11 cellular contexts compared by ENCODE assay signal in the genomic region with DNA sequence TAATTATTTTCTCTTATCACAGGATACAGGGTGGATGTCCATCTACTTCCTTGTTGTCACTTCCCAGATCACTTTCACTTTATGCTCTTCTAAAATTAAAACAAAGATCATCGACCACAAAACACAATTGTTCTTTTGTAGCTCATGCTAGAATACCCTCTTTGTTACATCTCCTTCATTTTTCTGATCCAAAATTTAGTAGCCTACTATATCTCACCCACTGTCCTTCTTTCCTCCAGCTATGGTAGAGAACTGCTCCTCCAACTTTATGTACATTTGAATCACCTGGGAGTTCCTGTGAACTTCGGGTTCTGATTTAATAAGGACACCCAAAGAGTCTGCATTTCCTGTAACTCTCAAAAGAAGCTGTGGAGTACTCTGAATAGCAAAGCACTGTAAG. TPM values are rescaled to one million over a fixed set of nuclear protein-coding genes. Genes with fewer than 3 reads are reported as not detected.
DNase-seq lines count a peak whose midpoint lies in the region; ATAC-seq, FAIRE-seq and TF ChIP-seq lines count a peak whose summit lies in the region.
"Had no signal": no experiment of that assay in that cellular context is flagged by ENCODE, and none has a peak within 500 bp of the region (broad histone marks: within the 10 kb centered on the region; RNA-seq: fewer than 3 reads in every experiment).

No MANE protein-coding gene starts in this region.

- no peak overlapping the region for H3K27ac ChIP-seq in keratinocyte (ENCODE audit: control insufficient read depth, insufficient read depth, low read length)
- H3K27ac ChIP-seq: cardiac muscle cell had no signal

- H3K36me3 ChIP-seq in keratinocyte (ENCODE audit: control insufficient read depth in 2 of 2, extremely low read depth in 1 of 2, insufficient read depth in 2 of 2, low read length in 2 of 2), result no peaks in the 10 kb centered on the region
- H3K36me3 ChIP-seq: cardiac muscle cell had no signal

- DNase-seq in activated CD8-positive, alpha-beta memory T cell treated with anti-CD3 and anti-CD28 coated beads, Interleukin-2, amount 10 ng/mL, durations not matched to agents 7 days and 5 days, result no peak
- DNase-seq in activated CD8-positive, alpha-beta memory T cell treated with anti-CD3 and anti-CD28 coated beads, Interleukin-2, amount 50 U/mL, for 4 hours, result no peak
- DNase-seq in activated B cell treated with CpG ODN at 0.5 μM for 24 hours, result no peak
- DNase-seq in keratinocyte (ENCODE audit: low read depth, low spot score), result no peak
- DNase-seq in superior temporal gyrus (ENCODE audit: extremely low spot score), result peak; percentile 86
- DNase-seq in D721Med (ENCODE audit: insufficient read length, low spot score), result no peak
- DNase-seq in COLO829 (ENCODE audit: low spot score), result no peak
- DNase-seq: islet precursor cell, T1000 had no signal

- no peaks in the 10 kb centered on the region for H3K27me3 Mint-ChIP-seq in activated CD8-positive, alpha-beta memory T cell treated with anti-CD3 and anti-CD28 coated beads, Interleukin-2, amount 10 ng/mL, durations not matched to agents 7 days and 5 days
- H3K27me3 Mint-ChIP-seq in activated B cell treated with CpG ODN at 0.5 μM for 24 hours, result no peaks in the 10 kb centered on the region

- peak overlapping the region; percentile 84 for H3K27ac Mint-ChIP-seq in activated CD8-positive, alpha-beta memory T cell treated with anti-CD3 and anti-CD28 coated beads, Interleukin-2, amount 10 ng/mL, durations not matched to agents 7 days and 5 days
- peak overlapping the region; percentile 86 for H3K27ac Mint-ChIP-seq in activated B cell treated with CpG ODN at 0.5 μM for 24 hours

- CTCF ChIA-PET in activated CD8-positive, alpha-beta memory T cell treated with anti-CD3 and anti-CD28 coated beads, Interleukin-2, amount 10 ng/mL, durations not matched to agents 7 days and 5 days (lab: Charles Lee), result interaction anchor here (1.0 to 1.4 kb wide), 3 partner anchors 18 to 37 kb away, joined by 3 read pairs; no protein-coding TSS in a partner anchor
- CTCF ChIA-PET in activated B cell treated with CpG ODN at 0.5 μM for 24 hours (lab: Charles Lee), result interaction anchor here (1.0 to 2.6 kb wide), 3 partner anchors 121 to 381 kb away, joined by 3 to 9 read pairs (median 3); no protein-coding TSS in a partner anchor

- FAIRE-seq in keratinocyte (lab: Jason Lieb, UNC) (no peak), D721Med (lab: Jason Lieb, UNC) (no peak)

- no peak overlapping the region for H3K9ac ChIP-seq in keratinocyte (ENCODE audit: control insufficient read depth, extremely low read depth, insufficient read depth, low read length)

- no peaks in the 10 kb centered on the region for H3K9me1 ChIP-seq in keratinocyte (ENCODE audit: control insufficient read depth, extremely low read depth, insufficient read depth, low read length)

- H3K4me3 Mint-ChIP-seq in activated CD8-positive, alpha-beta memory T cell treated with anti-CD3 and anti-CD28 coated beads, Interleukin-2, amount 10 ng/mL, durations not matched to agents 7 days and 5 days, result peak overlapping the region; percentile 91
- no peak overlapping the region for H3K4me3 Mint-ChIP-seq in activated B cell treated with CpG ODN at 0.5 μM for 24 hours

- peaks cover 2% of the 10 kb centered on the region for H3K4me1 ChIP-seq in keratinocyte (ENCODE audit: control insufficient read depth, extremely low read depth, insufficient read depth, low read length)

- no peaks in the 10 kb centered on the region for H3K9me3 Mint-ChIP-seq in activated CD8-positive, alpha-beta memory T cell treated with anti-CD3 and anti-CD28 coated beads, Interleukin-2, amount 10 ng/mL, durations not matched to agents 7 days and 5 days (ENCODE audit: low read depth)
- H3K9me3 Mint-ChIP-seq in activated B cell treated with CpG ODN at 0.5 μM for 24 hours, result peaks cover 6% of the 10 kb centered on the region

- peaks cover 12% of the 10 kb centered on the region for H3K36me3 Mint-ChIP-seq in activated CD8-positive, alpha-beta memory T cell treated with anti-CD3 and anti-CD28 coated beads, Interleukin-2, amount 10 ng/mL, durations not matched to agents 7 days and 5 days
- peaks cover 5% of the 10 kb centered on the region for H3K36me3 Mint-ChIP-seq in activated B cell treated with CpG ODN at 0.5 μM for 24 hours (ENCODE audit: low read depth)

- no peaks in the 10 kb centered on the region for H4K20me1 ChIP-seq in keratinocyte (ENCODE audit: control insufficient read depth, extremely low read depth, insufficient read depth, low read length)

- dilution Hi-C loops in keratinocyte (cut with MboI; ENCODE audit: extremely low pct_ligation_motif_present, low sequenced_read_pairs), result no loop called here

- POLR2A ChIA-PET in activated B cell treated with CpG ODN at 0.5 μM for 24 hours (lab: Charles Lee), result interaction anchor here (1.1 to 1.7 kb wide), 2 partner anchors 64 to 137 kb away, joined by 6 read pairs; no protein-coding TSS in a partner anchor

- H3K79me2 ChIP-seq in keratinocyte (ENCODE audit: control insufficient read depth, insufficient read depth, low read length), result peaks cover 35% of the 10 kb centered on the region

- intact Hi-C loops in activated B cell treated with CpG ODN at 0.5 μM for 24 hours (cut with micrococcal nuclease), result no loop called here

- peaks cover 21% of the 10 kb centered on the region for H3K4me1 Mint-ChIP-seq in activated CD8-positive, alpha-beta memory T cell treated with anti-CD3 and anti-CD28 coated beads, Interleukin-2, amount 10 ng/mL, durations not matched to agents 7 days and 5 days
- H3K4me1 Mint-ChIP-seq in activated B cell treated with CpG ODN at 0.5 μM for 24 hours, result peaks cover 30% of the 10 kb centered on the region

- no peak for ATAC-seq in activated CD8-positive, alpha-beta memory T cell treated with anti-CD3 and anti-CD28 coated beads, Interleukin-2, amount 10 ng/mL, durations not matched to agents 7 days and 5 days
- ATAC-seq in activated B cell treated with CpG ODN at 0.5 μM for 24 hours (ENCODE audit: low read depth), result no peak
- no peak for ATAC-seq in HG02885 (IDR thresholded peaks at IDR 0.05; ENCODE audit: poor library complexity, unreplicated experiment)

- H3K4me2 ChIP-seq in keratinocyte (ENCODE audit: control insufficient read depth, extremely low read depth, insufficient read depth, low read depth, low read length), result peak overlapping the region; percentile 1

- TF ChIP-seq CTCF in activated B cell treated with CpG ODN at 0.5 μM for 24 hours (IDR thresholded peaks at IDR 0.05), result no peak
- no peak for TF ChIP-seq CTCF in keratinocyte (optimal IDR thresholded peaks at IDR 0.05 in 1 of 3, IDR thresholded peaks at IDR 0.05 in 1 of 3, conservative IDR thresholded peaks at IDR 0.05 in 1 of 3; ENCODE audit: extremely low read depth in 1 of 3, insufficient read depth in 2 of 3, low read length in 3 of 3)
- TF ChIP-seq CTCF in D721Med (IDR thresholded peaks at IDR 0.05; ENCODE audit: insufficient read depth, missing control alignments), result no peak

- no peaks in the 10 kb centered on the region for H3K9me3 ChIP-seq in keratinocyte (ENCODE audit: control insufficient read depth, low read depth, low read length)

- no peaks in the 10 kb centered on the region for H3K27me3 ChIP-seq in keratinocyte (ENCODE audit: control insufficient read depth, extremely low read depth, insufficient read depth, low read length)

- peak overlapping the region; percentile 100 for H2AFZ ChIP-seq in keratinocyte (ENCODE audit: control insufficient read depth, low read length)

- H3K4me3 ChIP-seq in keratinocyte (ENCODE audit: control insufficient read depth in 2 of 3, extremely low read depth in 1 of 3, insufficient read depth in 2 of 3, low read depth in 1 of 3, low read length in 3 of 3), result no peak overlapping the region

RNA-seq across cellular contexts. Expression of a gene that starts 1.2 kb away (rescaled TPM):
- total RNA-seq in activated CD8-positive, alpha-beta memory T cell treated with anti-CD3 and anti-CD28 coated beads, Interleukin-2, amount 10 ng/mL, durations not matched to agents 7 days and 5 days, result 10 to 100 TPM; 23.8 to 46.3 TPM
- 21.4 and 24.4 TPM in 2 replicates for total RNA-seq in activated B cell treated with CpG ODN at 0.5 μM for 24 hours
- polyA plus RNA-seq in keratinocyte, result 7.7 to 19.4 TPM (median 13.4 TPM) in 3 replicates
- 21.0 TPM for polyA plus RNA-seq in keratinocyte (2011; ENCODE audit: low read depth)
- polyA plus RNA-seq in keratinocyte (2011; cell fraction: cytosol; rRNA removed), result 10.3 and 22.8 TPM in 2 replicates
- 32.8 and 37.0 TPM in 2 replicates for polyA plus RNA-seq in keratinocyte (2011; cell fraction: nucleus; rRNA removed)
- 22.8 and 26.4 TPM in 2 replicates for polyA plus RNA-seq in keratinocyte (2012; ENCODE audit: low replicate concordance)
- polyA minus RNA-seq in keratinocyte, result 13.9 to 50.5 TPM (median 20.1 TPM) in 3 replicates
- 22.3 TPM for polyA minus RNA-seq in keratinocyte (2011; cell fraction: cytosol; rRNA and poly(A)+ RNA removed)
- 41.2 and 94.2 TPM in 2 replicates for polyA minus RNA-seq in keratinocyte (2011; cell fraction: nucleus; rRNA and poly(A)+ RNA removed)
